In the genomic region with DNA sequence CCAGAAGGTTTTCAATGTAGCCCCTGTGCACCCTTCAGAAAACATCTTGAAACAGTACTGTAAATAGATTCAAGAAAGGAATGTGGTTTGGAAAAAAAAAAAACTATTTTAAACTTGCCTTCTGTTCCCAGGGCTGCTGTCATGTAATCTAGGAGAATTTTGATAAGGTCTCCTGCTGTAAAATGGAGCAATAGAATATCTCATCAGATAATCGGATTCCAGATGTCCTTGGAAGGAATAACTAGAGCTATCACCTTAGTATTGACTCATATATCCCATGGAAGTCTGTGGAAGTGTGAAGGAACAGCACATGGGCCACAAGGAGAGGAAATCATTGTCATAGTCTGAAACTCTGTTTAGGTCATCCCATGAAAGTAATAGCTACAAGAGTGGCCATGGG, we compare ENCODE assay signal across 20 cellular contexts.
"Had no signal": no experiment of that assay in that cellular context is flagged by ENCODE, and none has a peak within 500 bp of the region (broad histone marks: within the 10 kb centered on the region; RNA-seq: fewer than 3 reads in every experiment).

No MANE protein-coding gene starts in this region.

- H3K4me3 ChIP-seq: esophagus squamous epithelium, hepatocyte, psoas muscle, upper lobe of left lung had no signal

- H3K4me2 ChIP-seq: hepatocyte had no signal

- H3K79me2 ChIP-seq: hepatocyte had no signal

- H3K27me3 ChIP-seq: esophagus squamous epithelium, hepatocyte, upper lobe of left lung had no signal

- H3K27ac ChIP-seq: esophagus squamous epithelium, hepatocyte, psoas muscle, upper lobe of left lung had no signal

- DNase-seq: activated CD4-positive, alpha-beta T cell treated with anti-CD3 and anti-CD28 coated beads, Interleukin-2, amount 50 U/mL, for 48 hours; activated CD4-positive, CD25-positive, alpha-beta regulatory T cell treated with anti-CD3 and anti-CD28 coated beads, Interleukin-2, amount 50 U/mL, for 72 hours; activated CD8-positive, alpha-beta memory T cell treated with anti-CD3 and anti-CD28 coated beads, Interleukin-2, amount 10 ng/mL, durations not matched to agents 7 days and 5 days; activated effector memory CD4-positive, alpha-beta T cell treated with anti-CD3 and anti-CD28 coated beads, Interleukin-2, amount 50 U/mL, for 16 hours; activated T-cell treated with anti-CD3 and anti-CD28 coated beads, Interleukin-2, amount 50 U/mL, for 4 hours; aorta; esophagus squamous epithelium; kidney glomerular epithelial cell; occipital lobe; psoas muscle; stimulated activated CD4-positive, alpha-beta T cell treated with anti-CD3 and anti-CD28 coated beads, Interleukin-2, amount 100 ng/mL, for 24 hours; stimulated activated naive B cell treated with anti-CD40 and anti-IgM and Interleukin-4, amounts not matched to agents 10 μg/mL and 1 μg/mL and 100 μg/mL, for 72 hours; substantia nigra; SW 1271; T-helper 9 cell; upper lobe of left lung had no signal

- H3K36me3 ChIP-seq: upper lobe of left lung had no signal

- FAIRE-seq: bronchial epithelial cell, colon had no signal

- H3K4me1 ChIP-seq: esophagus squamous epithelium, psoas muscle had no signal

- H3K9me3 ChIP-seq: esophagus squamous epithelium, psoas muscle, upper lobe of left lung had no signal

- H2AFZ ChIP-seq: hepatocyte had no signal

- ATAC-seq: activated CD8-positive, alpha-beta memory T cell treated with anti-CD3 and anti-CD28 coated beads, Interleukin-2, amount 10 ng/mL, durations not matched to agents 7 days and 5 days; activated T-cell treated with anti-CD3 and anti-CD28 coated beads, Interleukin-2, amount 50 U/mL, for 4 hours; psoas muscle; sciatic nerve; stimulated activated naive B cell treated with anti-CD40 and anti-IgM and Interleukin-4, amounts not matched to agents 10 μg/mL and 1 μg/mL and 100 μg/mL, for 72 hours had no signal
